Comparison of ENCODE assay signal across 22 cellular contexts in the genomic region with DNA sequence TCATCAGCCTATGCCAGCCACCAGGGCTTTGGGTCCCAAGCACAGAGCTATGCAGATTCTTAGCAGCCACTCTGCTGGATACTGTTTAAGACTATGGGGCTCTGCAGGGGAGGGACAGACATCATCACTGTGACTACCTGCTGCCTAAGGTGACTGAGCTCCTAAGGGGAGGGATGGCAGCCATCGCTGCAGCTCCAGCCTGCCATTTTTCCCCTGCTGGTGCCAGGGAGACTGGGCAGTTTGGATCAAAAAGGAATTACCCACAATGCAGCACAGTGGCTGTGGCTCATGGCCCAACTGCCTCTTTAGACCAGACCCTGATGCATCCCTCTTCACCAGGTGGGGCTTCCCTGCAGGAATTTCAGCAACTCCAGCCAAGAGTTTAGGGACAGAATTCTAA.
"Had no signal": no experiment of that assay in that cellular context is flagged by ENCODE, and none has a peak within 500 bp of the region (broad histone marks: within the 10 kb centered on the region; RNA-seq: fewer than 3 reads in every experiment).

No MANE protein-coding gene starts in this region.

- H3K4me3 Mint-ChIP-seq: activated CD4-positive, alpha-beta memory T cell treated with anti-CD3 and anti-CD28 coated beads for 36 hours; activated naive CD8-positive, alpha-beta T cell treated with anti-CD3 and anti-CD28 coated beads, Interleukin-2, amount 50 U/mL, for 24 hours; activated T-cell treated with anti-CD3 and anti-CD28 coated beads, Interleukin-2, amount 50 U/mL, for 4 hours had no signal

- H3K9me3 ChIP-seq: ascending aorta, body of pancreas, SJSA1 had no signal

- H3K4me1 Mint-ChIP-seq: activated naive CD8-positive, alpha-beta T cell treated with anti-CD3 and anti-CD28 coated beads, Interleukin-2, amount 50 U/mL, for 24 hours had no signal

- H3K36me3 ChIP-seq: ascending aorta, SJSA1 had no signal

- DNase-seq: activated CD4-positive, alpha-beta memory T cell treated with anti-CD3 and anti-CD28 coated beads for 36 hours; activated CD4-positive, alpha-beta T cell treated with anti-CD3 and anti-CD28 coated beads for 48 hours; activated CD8-positive, alpha-beta memory T cell treated with anti-CD3 and anti-CD28 coated beads for 24 hours; activated effector memory CD4-positive, alpha-beta T cell treated with anti-CD3 and anti-CD28 coated beads, Interleukin-2, amount 50 U/mL, for 16 hours; activated naive CD4-positive, alpha-beta T cell treated with Interleukin-2 at 50 U/mL for 16 hours; activated naive CD8-positive, alpha-beta T cell treated with anti-CD3 and anti-CD28 coated beads, Interleukin-2, amount 50 U/mL, for 24 hours; activated T-cell treated with anti-CD3 and anti-CD28 coated beads, Interleukin-2, amount 50 U/mL, for 4 hours; amniotic stem cell; body of pancreas; central memory CD4-positive, alpha-beta T cell; NCI-H1105 treated with DMSO at 0.1 percent for 48 hours; NCI-H1436 treated with DMSO at 0.1 percent for 48 hours; NCI-H187; NCI-H2081; NCI-H510A treated with DMSO at 0.1 percent for 48 hours; SHP77; T-helper 2 cell; T1000 had no signal

- H3K4me3 ChIP-seq: ascending aorta, body of pancreas, SJSA1 had no signal

- ATAC-seq: activated CD4-positive, CD25-positive, alpha-beta regulatory T cell treated with anti-CD3 and anti-CD28 coated beads, Interleukin-2, amount 50 U/mL, for 24 hours; activated naive CD4-positive, alpha-beta T cell treated with anti-CD3 and anti-CD28 coated beads, Interleukin-2, amount 50 U/mL, for 72 hours; activated naive CD8-positive, alpha-beta T cell treated with anti-CD3 and anti-CD28 coated beads, Interleukin-2, amount 50 U/mL, for 24 hours; activated T-cell treated with anti-CD3 and anti-CD28 coated beads, Interleukin-2, amount 50 U/mL, for 4 hours; body of pancreas had no signal

- H3K36me3 Mint-ChIP-seq: activated CD4-positive, alpha-beta memory T cell treated with anti-CD3 and anti-CD28 coated beads for 36 hours; activated naive CD4-positive, alpha-beta T cell treated with anti-CD3 and anti-CD28 coated beads, Interleukin-2, amount 50 U/mL, for 72 hours had no signal

- H3K27ac Mint-ChIP-seq: activated CD4-positive, alpha-beta memory T cell treated with anti-CD3 and anti-CD28 coated beads for 36 hours; activated naive CD4-positive, alpha-beta T cell treated with anti-CD3 and anti-CD28 coated beads, Interleukin-2, amount 50 U/mL, for 72 hours; activated naive CD8-positive, alpha-beta T cell treated with anti-CD3 and anti-CD28 coated beads, Interleukin-2, amount 50 U/mL, for 24 hours had no signal

- H3K27me3 ChIP-seq: ascending aorta, body of pancreas, SJSA1 had no signal

- H3K4me1 ChIP-seq: ascending aorta, body of pancreas, SJSA1 had no signal

- H3K9me3 Mint-ChIP-seq: activated naive CD4-positive, alpha-beta T cell treated with anti-CD3 and anti-CD28 coated beads, Interleukin-2, amount 50 U/mL, for 72 hours; activated T-cell treated with anti-CD3 and anti-CD28 coated beads, Interleukin-2, amount 50 U/mL, for 4 hours had no signal

- H3K27ac ChIP-seq: ascending aorta, body of pancreas, SJSA1 had no signal
